In genomic region chr3:143301502-143301901, GRCh38 we compare ENCODE assay signal across 23 cellular contexts.
A peak's percentile ranks its signal among the peaks of the same experiment; 100 is the strongest.
DNase-seq lines count a peak whose midpoint lies in the region; ATAC-seq, FAIRE-seq and TF ChIP-seq lines count a peak whose summit lies in the region.
"Had no signal": no experiment of that assay in that cellular context is flagged by ENCODE, and none has a peak within 500 bp of the region (broad histone marks: within the 10 kb centered on the region; RNA-seq: fewer than 3 reads in every experiment).

No MANE protein-coding gene starts in this region.

- in situ Hi-C loops in K562 (cut with MboI) = no loop called here

- POLR2A ChIA-PET in K562 (lab: Yijun Ruan, JAX) = interaction anchor here (0.5 to 1.7 kb wide), 3 partner anchors 10 to 177 kb away, joined by 3 to 4 read pairs (median 3); no protein-coding TSS in a partner anchor
- POLR2A ChIA-PET in CD4-positive, alpha-beta T cell (lab: Charles Lee) = interaction anchor here (0.7 kb wide), 1 partner anchor 123 kb away, joined by 3 read pairs; no protein-coding TSS in a partner anchor

- 0 out of 2 replicates have a peak overlapping the region, but pooled peaks have one; percentile 28 for H2AFZ ChIP-seq in K562 (ENCODE audit: low read depth, low read length)

- H4K20me1 ChIP-seq in K562 (replicated peaks; ENCODE audit: control insufficient read depth, insufficient read depth, low read length) = no peaks in the 10 kb centered on the region

- H3K9me3 Mint-ChIP-seq in stimulated activated effector memory CD8-positive, alpha-beta T cell treated with anti-CD3 and anti-CD28 coated beads, Interleukin-12 subunit alpha, Interleukin-12 subunit beta, amount 100 ng/mL, for 72 hours = no peaks in the 10 kb centered on the region
- H3K9me3 Mint-ChIP-seq in CD4-positive, alpha-beta T cell = no peaks in the 10 kb centered on the region
- H3K9me3 Mint-ChIP-seq: CD4-positive, CD25-positive, alpha-beta regulatory T cell; H9; IgD-negative memory B cell had no signal

- CTCF ChIA-PET in K562 (lab: Yijun Ruan, JAX; ENCODE audit: low intra/inter-chr PET ratio) = no interaction called here
- CTCF ChIA-PET in CD4-positive, alpha-beta T cell (lab: Charles Lee) = no interaction called here

- H3K79me2 ChIP-seq in K562 (ENCODE audit: control insufficient read depth, insufficient read depth, low read length) = no peaks in the 10 kb centered on the region

- H3K9me3 ChIP-seq in K562 (replicated peaks; ENCODE audit: control insufficient read depth, insufficient read depth, low read depth, low read length) = no peaks in the 10 kb centered on the region
- no peaks in the 10 kb centered on the region for H3K9me3 ChIP-seq in CD4-positive, alpha-beta T cell (ENCODE audit: control insufficient read depth, low read length)
- H3K9me3 ChIP-seq: MG63, Peyer's patch had no signal

- H3K27me3 Mint-ChIP-seq in CD4-positive, alpha-beta T cell = no peaks in the 10 kb centered on the region
- H3K27me3 Mint-ChIP-seq: CD4-positive, CD25-positive, alpha-beta regulatory T cell; IgD-negative memory B cell had no signal

- no peak overlapping the region for H3K4me3 ChIP-seq in GM12865 (ENCODE audit: low read depth, low read length)
- H3K4me3 ChIP-seq in K562 = no peak overlapping the region
- H3K4me3 ChIP-seq: GM12878, MG63, Peyer's patch had no signal

- ATAC-seq in K562 = peak; percentile 45
- ATAC-seq in stimulated activated effector memory CD8-positive, alpha-beta T cell treated with anti-CD3 and anti-CD28 coated beads, Interleukin-12 subunit alpha, Interleukin-12 subunit beta, amount 100 ng/mL, for 72 hours = peak; percentile 28
- ATAC-seq in CD4-positive, alpha-beta T cell (ENCODE audit: poor library complexity) = no peak
- ATAC-seq: GM12878, SK-N-SH treated with all-trans-retinoic acid at 6 μM for 48 hours had no signal

- H3K36me3 Mint-ChIP-seq in stimulated activated effector memory CD8-positive, alpha-beta T cell treated with anti-CD3 and anti-CD28 coated beads, Interleukin-12 subunit alpha, Interleukin-12 subunit beta, amount 100 ng/mL, for 72 hours = no peaks in the 10 kb centered on the region
- H3K36me3 Mint-ChIP-seq in CD4-positive, alpha-beta T cell (ENCODE audit: low read depth) = no peaks in the 10 kb centered on the region
- H3K36me3 Mint-ChIP-seq: IgD-negative memory B cell had no signal

- H3K27ac ChIP-seq in K562 (ENCODE audit: extremely low read depth, low read depth, low read length) = no peak overlapping the region
- no peak overlapping the region for H3K27ac ChIP-seq in CD4-positive, alpha-beta T cell (ENCODE audit: low read depth, low read length)
- H3K27ac ChIP-seq: Peyer's patch had no signal

- no peaks in the 10 kb centered on the region for H3K27me3 ChIP-seq in K562 (ENCODE audit: control insufficient read depth in 2 of 2, insufficient read depth in 2 of 2, low read length in 2 of 2)
- no peaks in the 10 kb centered on the region for H3K27me3 ChIP-seq in CD4-positive, alpha-beta T cell (ENCODE audit: control insufficient read depth, insufficient read depth, low read length)
- H3K27me3 ChIP-seq: MG63, Peyer's patch had no signal

- no peak overlapping the region for H3K4me3 Mint-ChIP-seq in stimulated activated effector memory CD8-positive, alpha-beta T cell treated with anti-CD3 and anti-CD28 coated beads, Interleukin-12 subunit alpha, Interleukin-12 subunit beta, amount 100 ng/mL, for 72 hours
- no peak overlapping the region for H3K4me3 Mint-ChIP-seq in CD4-positive, alpha-beta T cell
- H3K4me3 Mint-ChIP-seq: CD4-positive, CD25-positive, alpha-beta regulatory T cell; H9; IgD-negative memory B cell had no signal

- peaks cover 8 to 29% of the 10 kb centered on the region in 2 experiments; a peak in 4 of 5 replicates for H3K4me1 ChIP-seq in K562 (replicated peaks in 1 of 2; ENCODE audit: control insufficient read depth in 2 of 2, insufficient read depth in 2 of 2, low read length in 2 of 2)

- 60% methylated on average over 2 of the region's 2 CpGs for WGBS in K562 (ENCODE audit: insufficient coverage, low coverage, missing lambda C conversion rate)

- TF ChIP-seq CTCF in GM12865 (IDR thresholded peaks at IDR 0.05; ENCODE audit: insufficient read depth, low read depth, low read length, missing control alignments) = no peak
- TF ChIP-seq CTCF in K562 (IDR thresholded peaks at IDR 0.05 in 2 of 3, conservative IDR thresholded peaks at IDR 0.05 in 1 of 3; ENCODE audit: insufficient read depth in 2 of 3, low read depth in 1 of 3, low read length in 3 of 3) = no peak
- no peak for TF ChIP-seq CTCF in CD4-positive, alpha-beta T cell (IDR thresholded peaks at IDR 0.05)

- no peaks in the 10 kb centered on the region for H3K9me1 ChIP-seq in K562 (ENCODE audit: control insufficient read depth, insufficient read depth, low read length)

- no peak for TF ChIP-seq RAD21 in K562 (CRISPR knock-in tag; conservative IDR thresholded peaks at IDR 0.05 in 1 of 2, IDR thresholded peaks at IDR 0.05 in 1 of 2)

- no peak overlapping the region for H3K9ac ChIP-seq in K562 (ENCODE audit: insufficient read depth in 1 of 2, low read depth in 2 of 2, low read length in 2 of 2)

- TF ChIP-seq POLR2A in K562 (conservative IDR thresholded peaks at IDR 0.05) = no peak

- no TSS peak for BruUV-seq in K562 (replicated peaks; lab: Mats Ljungman, UMichigan)

- FAIRE-seq in K562 (lab: Jason Lieb, UNC) = no peak
- FAIRE-seq: GM12878 had no signal

- DNase-seq in GM12865 (ENCODE audit: low read depth) (peak; percentile 9), MV-4-11 (lab: John Stamatoyannopoulos, UW) (peak; percentile 27), K562 (ENCODE audit: extremely low read depth in 1 of 4, low spot score in 3 of 4) (peak in 1 of 4 experiments; percentile 25), NCI-H2196 (lab: John Stamatoyannopoulos, UW; ENCODE audit: unreplicated experiment) (no peak), cortex of kidney (lab: John Stamatoyannopoulos, UW) (no peak), activated gamma-delta T cell treated with Interleukin-2 at 50 U/mL for 16 hours (no peak)
- no peak for DNase-seq in stimulated activated effector memory CD8-positive, alpha-beta T cell treated with anti-CD3 and anti-CD28 coated beads, Interleukin-12 subunit alpha, Interleukin-12 subunit beta, amount 100 ng/mL, for 72 hours (ENCODE audit: low spot score in 2 of 2)
- no peak for DNase-seq in CD4-positive, alpha-beta T cell
- DNase-seq: CD4-positive, CD25-positive, alpha-beta regulatory T cell; COR-L47; DMS79; GM23248; H9; MG63; NCI-H1048; NCI-H1436; NCI-H1930; NCI-H2227 treated with DMSO at 0.1 percent for 48 hours; NCI-H510A; Peyer's patch had no signal

- intact Hi-C loops in K562 (cut with micrococcal nuclease) = no loop called here
- intact Hi-C loops in CD4-positive, alpha-beta T cell (cut with DNase I, micrococcal nuclease) = loop anchor here in 1 of 2 experiments (10.0 kb wide), 1 partner anchor 177 kb away; no protein-coding TSS in a partner anchor

- TF ChIP-seq EP300 in K562 (IDR thresholded peaks at IDR 0.05; ENCODE audit: low read length) = no peak

- H3K4me1 Mint-ChIP-seq in stimulated activated effector memory CD8-positive, alpha-beta T cell treated with anti-CD3 and anti-CD28 coated beads, Interleukin-12 subunit alpha, Interleukin-12 subunit beta, amount 100 ng/mL, for 72 hours = no peaks in the 10 kb centered on the region
- H3K4me1 Mint-ChIP-seq in CD4-positive, alpha-beta T cell (ENCODE audit: low read depth) = peaks cover 30% of the 10 kb centered on the region

- H3K4me2 ChIP-seq in K562 (ENCODE audit: insufficient read depth, low read length) = no peak overlapping the region

- H3K27ac Mint-ChIP-seq in stimulated activated effector memory CD8-positive, alpha-beta T cell treated with anti-CD3 and anti-CD28 coated beads, Interleukin-12 subunit alpha, Interleukin-12 subunit beta, amount 100 ng/mL, for 72 hours = no peak overlapping the region
- H3K27ac Mint-ChIP-seq in CD4-positive, alpha-beta T cell = no peak overlapping the region
- H3K27ac Mint-ChIP-seq: CD4-positive, CD25-positive, alpha-beta regulatory T cell; H9; IgD-negative memory B cell had no signal

- H3K36me3 ChIP-seq in K562 (ENCODE audit: control insufficient read depth, insufficient read depth, low read length) = no peaks in the 10 kb centered on the region
- H3K36me3 ChIP-seq: MG63, Peyer's patch had no signal

TF ChIP-seq in K562, 482 proteins besides CTCF, POLR2A, EP300 and RAD21:
- TF ChIP-seq ZMIZ1 (IDR thresholded peaks at IDR 0.05; ENCODE audit: low read depth in 2 of 2, low read length in 2 of 2) (no peak), NFE2 (IDR thresholded peaks at IDR 0.05; ENCODE audit: low read depth) (0 out of 2 replicates have a peak, but pooled peaks have one; percentile 45)

Comparison
In these comparisons a context has a peak if more than half of its experiments do, and no peak if none do; other contexts are left out.
1. DNase-seq: peak in GM12865 (single experiment) and MV-4-11 (single experiment); none in stimulated activated effector memory CD8-positive, alpha-beta T cell treated with anti-CD3 and anti-CD28 coated beads, Interleukin-12 subunit alpha, Interleukin-12 subunit beta, amount 100 ng/mL, for 72 hours (0 of 2), NCI-H2196 (single experiment), cortex of kidney (single experiment), CD4-positive, alpha-beta T cell (0 of 10) and activated gamma-delta T cell treated with Interleukin-2 at 50 U/mL for 16 hours (single experiment).